In genomic region chr12:18320036-18320617, GRCh38 we compare ENCODE assay signal across 8 cellular contexts. TPM values are rescaled to one million over a fixed set of nuclear protein-coding genes. Genes with fewer than 3 reads are reported as not detected.
DNase-seq lines count a peak whose midpoint lies in the region; ATAC-seq, FAIRE-seq and TF ChIP-seq lines count a peak whose summit lies in the region.

No MANE protein-coding gene starts in this region.

- no peaks in the 10 kb centered on the region for H3K9me3 ChIP-seq in A549
- H3K9me3 ChIP-seq in right lobe of liver: no peaks in the 10 kb centered on the region

- TF ChIP-seq POLR2A in A549 (IDR thresholded peaks at IDR 0.05; ENCODE audit: low read length) (no peak), right lobe of liver (IDR thresholded peaks at IDR 0.05) (no peak)

- H3K36me3 ChIP-seq in bronchial epithelial cell (ENCODE audit: control insufficient read depth, insufficient read depth, low read length) (no peaks in the 10 kb centered on the region), right lobe of liver (peaks cover 0 to 4% (median 0%) of the 10 kb centered on the region in 4 donors)

- H3K4me1 ChIP-seq in A549 (peaks cover 9% of the 10 kb centered on the region; the same call in 2 of the 3 replicates), right lobe of liver (peaks cover 0 to 13% (median 4%) of the 10 kb centered on the region in 4 donors)

- TF ChIP-seq RAD21 in A549 (conservative IDR thresholded peaks at IDR 0.05 in 1 of 2, IDR thresholded peaks at IDR 0.05 in 1 of 2): peak; percentile 27 to 44; a peak in 3 of 5 replicates

- H3K4me3 ChIP-seq in A549 (no peak overlapping the region), bronchial epithelial cell (ENCODE audit: low read depth, low read length) (no peak overlapping the region), right lobe of liver (no peak overlapping the region)

- POLR2A ChIA-PET in A549 (lab: Yijun Ruan, JAX): no interaction called here

- TF ChIP-seq CTCF in A549 (IDR thresholded peaks at IDR 0.05): peak; percentile 47
- TF ChIP-seq CTCF in bronchial epithelial cell (IDR thresholded peaks at IDR 0.05; ENCODE audit: insufficient read depth, low read length, severe bottlenecking): peak; percentile 53
- peak; percentile 44 to 57 (median 48) for TF ChIP-seq CTCF in right lobe of liver (IDR thresholded peaks at IDR 0.05)

- H3K27me3 ChIP-seq in bronchial epithelial cell (ENCODE audit: control insufficient read depth, insufficient read depth, low read length): no peaks in the 10 kb centered on the region
- no peaks in the 10 kb centered on the region for H3K27me3 ChIP-seq in right lobe of liver

- intact Hi-C loops in right lobe of liver (cut with DNase I): no loop called here

- peak; percentile 25 to 73 for DNase-seq in A549 (ENCODE audit: low read depth in 1 of 2, low spot score in 1 of 2)
- DNase-seq in NCI-H446 treated with DMSO at 0.1 percent for 48 hours (lab: John Stamatoyannopoulos, UW): peak; percentile 54
- DNase-seq in bronchial epithelial cell (ENCODE audit: low read depth): peak; percentile 78
- DNase-seq in right lobe of liver: no peak
- no peak for DNase-seq in Ammon's horn (ENCODE audit: low spot score)

- WGBS in A549 (ENCODE audit: missing lambda C conversion rate): 14% methylated on average over 6 of the region's 6 CpGs
- 46% methylated on average over 6 of the region's 6 CpGs for WGBS in right lobe of liver (ENCODE audit: insufficient coverage, low coverage, low lambda C conversion rate, missing lambda C conversion rate)

- H3K27ac ChIP-seq in A549 (0 out of 6 replicates have a peak overlapping the region, but pooled peaks of 1 of the 2 experiments have one; percentile 6), right lobe of liver (no peak overlapping the region)

- CTCF ChIA-PET in A549 (lab: Yijun Ruan, JAX): interaction anchor here (0.6 to 2.4 kb wide), 10 partner anchors 13 to 1005 kb away, joined by 3 to 9 read pairs (median 3); no protein-coding TSS in a partner anchor

- peak; percentile 61 for FAIRE-seq in A549 (lab: Jason Lieb, UNC)
- no peak for FAIRE-seq in bronchial epithelial cell (lab: Jason Lieb, UNC)

- ATAC-seq in A549: peak; percentile 96
- peak; percentile 71 for ATAC-seq in GM18909 (IDR thresholded peaks at IDR 0.05; ENCODE audit: poor library complexity, unreplicated experiment)
- ATAC-seq in right lobe of liver: peak; percentile 93 to 98 (median 96)
- no peak for ATAC-seq in HG03025 (IDR thresholded peaks at IDR 0.05; ENCODE audit: low FRiP score, unreplicated experiment)
- no peak for ATAC-seq in GM18861 (IDR thresholded peaks at IDR 0.05; ENCODE audit: unreplicated experiment)

- peak overlapping the region; percentile 22; the same call in 1 of the 3 replicates for H3K4me2 ChIP-seq in A549

- no peak for TF ChIP-seq EP300 in A549 (IDR thresholded peaks at IDR 0.05)

TF ChIP-seq in A549, 52 proteins besides CTCF, POLR2A, EP300 and RAD21:
- TF ChIP-seq SMC3 (IDR thresholded peaks at IDR 0.05) (peak; percentile 38; the same call in 2 of the 3 replicates), NR3C1 (IDR thresholded peaks at IDR 0.05) (no peak), CEBPB (IDR thresholded peaks at IDR 0.05) (peak in 1 of 2 experiments; percentile 72; a peak in 2 of 4 replicates)

RNA-seq across cellular contexts. Expression of gene PIK3C2G, which starts 58.8 kb away (rescaled TPM):
- polyA plus RNA-seq in A549 (2011; rRNA removed): 0.01 and 0.03 TPM in 2 replicates
- polyA plus RNA-seq in A549 (2012; cell fraction: cytosol; rRNA removed): not detected in 2 replicates
- polyA plus RNA-seq in A549 (2012; cell fraction: nucleus; rRNA removed): not detected in 2 replicates
- not detected in 3 replicates for polyA plus RNA-seq in A549 (2017; fragmentation: RNase III; extraction: RNeasy Plus Mini Kit Qiagen cat#74134 plus additional on column Dnase treatment)
- polyA minus RNA-seq in A549 (2011; rRNA and poly(A)+ RNA removed): not detected in 2 replicates
- total RNA-seq in bronchial epithelial cell: 0.26 and 1.0 TPM in 2 replicates
- total RNA-seq in right lobe of liver: 10 to 100 TPM; 12.5 to 30.5 (median 24.8) TPM

Comparison
In these comparisons a context has a peak if more than half of its experiments do, and no peak if none do; other contexts are left out.
1. ATAC-seq: peak in A549 (2 of 2), GM18909 (single experiment) and right lobe of liver (4 of 4); none in HG03025 (single experiment) and GM18861 (single experiment).
2. DNase-seq: peak in A549 (2 of 2), NCI-H446 treated with DMSO at 0.1 percent for 48 hours (single experiment) and bronchial epithelial cell (single experiment); none in right lobe of liver (0 of 3) and Ammon's horn (single experiment).
3. Peak in every context shown above with its lines, with median percentiles within 50 percentile points of each other: CTCF ChIP-seq.